ENCODE assay signal across 29 cellular contexts in genomic region chr1:79819140-79819539, GRCh38.
DNase-seq lines count a peak whose midpoint lies in the region; ATAC-seq, FAIRE-seq and TF ChIP-seq lines count a peak whose summit lies in the region.
"Had no signal": no experiment of that assay in that cellular context is flagged by ENCODE, and none has a peak within 500 bp of the region (broad histone marks: within the 10 kb centered on the region; RNA-seq: fewer than 3 reads in every experiment).

No MANE protein-coding gene starts in this region.

- H3K27me3 Mint-ChIP-seq in glutamatergic neuron (ENCODE audit: unreplicated experiment) = no peaks in the 10 kb centered on the region
- H3K27me3 Mint-ChIP-seq: CD4-positive, CD25-positive, alpha-beta regulatory T cell had no signal

- no peaks in the 10 kb centered on the region for H3K9me3 Mint-ChIP-seq in glutamatergic neuron (ENCODE audit: unreplicated experiment)

- no peaks in the 10 kb centered on the region for H3K36me3 Mint-ChIP-seq in glutamatergic neuron (ENCODE audit: unreplicated experiment)
- H3K36me3 Mint-ChIP-seq: CD4-positive, CD25-positive, alpha-beta regulatory T cell had no signal

- H3K4me3 Mint-ChIP-seq in glutamatergic neuron (ENCODE audit: unreplicated experiment) = no peak overlapping the region

- ATAC-seq in GM19351 (IDR thresholded peaks at IDR 0.05; ENCODE audit: unreplicated experiment) (peak; percentile 67), HG02798 (IDR thresholded peaks at IDR 0.05; ENCODE audit: poor library complexity, unreplicated experiment) (peak; percentile 52), HG02852 (IDR thresholded peaks at IDR 0.05; ENCODE audit: unreplicated experiment) (no peak)

- no peak for FAIRE-seq in GM12892 (lab: Jason Lieb, UNC)
- FAIRE-seq: GM18507, H54 had no signal

- no peak overlapping the region for H3K27ac Mint-ChIP-seq in glutamatergic neuron (ENCODE audit: unreplicated experiment)
- H3K27ac Mint-ChIP-seq: CD4-positive, CD25-positive, alpha-beta regulatory T cell had no signal

- TF ChIP-seq POLR2A in GM12892 (IDR thresholded peaks at IDR 0.05; ENCODE audit: low read depth, low read length) = no peak

- H3K4me1 Mint-ChIP-seq in glutamatergic neuron (ENCODE audit: low read depth, unreplicated experiment) = no peaks in the 10 kb centered on the region
- H3K4me1 Mint-ChIP-seq: CD4-positive, CD25-positive, alpha-beta regulatory T cell had no signal

- TF ChIP-seq CTCF in glutamatergic neuron (IDR thresholded peaks at IDR 0.05; ENCODE audit: partially characterized antibody, unreplicated experiment) = no peak

- DNase-seq in NCI-H2029 (lab: John Stamatoyannopoulos, UW) (peak; percentile 14), NCI-H2029 treated with DMSO at 0.1 percent for 48 hours (lab: John Stamatoyannopoulos, UW) (no peak), GM12892 (ENCODE audit: insufficient read length) (no peak), glutamatergic neuron (no peak), C1 segment of cervical spinal cord (lab: John Stamatoyannopoulos, UW) (no peak)
- DNase-seq: 8988T; ACHN; CD4-positive, CD25-positive, alpha-beta regulatory T cell; COR-L47; DND-41; IMR-90; KG1; MG63; NCI-H1048; NCI-H1417; NCI-H1694; NCI-H2081 treated with DMSO at 0.1 percent for 48 hours; NCI-H2171 treated with DMSO at 0.1 percent for 48 hours; NCI-H345; NCI-H524; NCI-H774; Right ventricle myocardium superior; RPMI8226; T-helper 2 cell had no signal
